ENCODE assay signal across 18 cellular contexts in genomic region chr2:236102971-236103370, GRCh38.
DNase-seq lines count a peak whose midpoint lies in the region; ATAC-seq and TF ChIP-seq lines count a peak whose summit lies in the region.
"Had no signal": no experiment of that assay in that cellular context is flagged by ENCODE, and none has a peak within 500 bp of the region (broad histone marks: within the 10 kb centered on the region; RNA-seq: fewer than 3 reads in every experiment).

No MANE protein-coding gene starts in this region.

- no TSS peak for BruUV-seq in Calu3 (replicated peaks; lab: Mats Ljungman, UMichigan)

- H3K27ac ChIP-seq in tibial nerve, result peak overlapping the region in 3 of 4 donors; percentile 4 to 76 (median 54)
- no peak overlapping the region for H3K27ac ChIP-seq in gastroesophageal sphincter

- H3K36me3 ChIP-seq in H7 (replicated peaks; ENCODE audit: control insufficient read depth, insufficient read depth, low read length) (no peaks in the 10 kb centered on the region), tibial nerve (peaks cover 0 to 8% (median 0%) of the 10 kb centered on the region in 3 donors), gastroesophageal sphincter (peaks cover 0 to 7% of the 10 kb centered on the region in 2 donors)
- H3K36me3 ChIP-seq: BE2C had no signal

- intact Hi-C loops in Calu3 (cut with micrococcal nuclease; ENCODE audit: unreplicated experiment), result no loop called here

- TF ChIP-seq EP300 in tibial nerve (IDR thresholded peaks at IDR 0.05), result no peak
- no peak for TF ChIP-seq EP300 in gastroesophageal sphincter (IDR thresholded peaks at IDR 0.05)

- ATAC-seq in HG02973 (IDR thresholded peaks at IDR 0.05; ENCODE audit: unreplicated experiment), result no peak
- ATAC-seq in gastroesophageal sphincter, result no peak
- ATAC-seq: HepG2 had no signal

- no peak for TF ChIP-seq CTCF in Calu3 (IDR thresholded peaks at IDR 0.05; ENCODE audit: unreplicated experiment)
- TF ChIP-seq CTCF in neural crest cell (conservative IDR thresholded peaks at IDR 0.05), result no peak
- TF ChIP-seq CTCF in tibial nerve (IDR thresholded peaks at IDR 0.05), result no peak
- no peak for TF ChIP-seq CTCF in gastroesophageal sphincter (IDR thresholded peaks at IDR 0.05)

- H3K9me3 Mint-ChIP-seq in Calu3 (ENCODE audit: low read depth, unreplicated experiment) (no peaks in the 10 kb centered on the region), neural crest cell (no peaks in the 10 kb centered on the region)

- H3K4me3 ChIP-seq in H7 (ENCODE audit: insufficient read depth, low read depth, low read length) (no peak overlapping the region), tibial nerve (no peak overlapping the region), gastroesophageal sphincter (no peak overlapping the region)

- WGBS in tibial nerve, 2 donors, result 76 to 81% methylated on average over 10 of the region's 10 CpGs
- 60 to 92% methylated on average over 1 to 4 of the region's 10 CpGs for WGBS in gastroesophageal sphincter (ENCODE audit: low coverage in 1 of 2), 2 donors

- no peaks in the 10 kb centered on the region for H3K27me3 Mint-ChIP-seq in Calu3 (ENCODE audit: unreplicated experiment)
- no peaks in the 10 kb centered on the region for H3K27me3 Mint-ChIP-seq in neural crest cell (ENCODE audit: low read depth)
- H3K27me3 Mint-ChIP-seq: IgD-negative memory B cell had no signal

- H3K9me3 ChIP-seq in tibial nerve, result no peaks in the 10 kb centered on the region
- H3K9me3 ChIP-seq in gastroesophageal sphincter, result no peaks in the 10 kb centered on the region
- H3K9me3 ChIP-seq: BE2C had no signal

- H3K4me1 ChIP-seq in tibial nerve, result peaks cover 0 to 26% (median 0%) of the 10 kb centered on the region in 4 donors
- H3K4me1 ChIP-seq in gastroesophageal sphincter, result peaks cover 0 to 8% (median 0%) of the 10 kb centered on the region in 3 donors
- H3K4me1 ChIP-seq: BE2C had no signal

- DNase-seq in Calu3, result no peak
- peak; percentile 58 for DNase-seq in H7
- no peak for DNase-seq in neural crest cell (ENCODE audit: low read depth, low spot score)
- DNase-seq in tibial nerve (ENCODE audit: low spot score in 2 of 2), result no peak
- no peak for DNase-seq in HT-29 (ENCODE audit: low spot score)
- DNase-seq: BE2C; C1 segment of cervical spinal cord; CD4-positive, CD25-positive, alpha-beta regulatory T cell; CD8-positive, alpha-beta memory T cell; COR-L47; DMS79; GF-D8; HCEC 1CT; KBM-7 had no signal

- H3K36me3 Mint-ChIP-seq in Calu3 (ENCODE audit: insufficient read depth, unreplicated experiment), result no peaks in the 10 kb centered on the region
- no peaks in the 10 kb centered on the region for H3K36me3 Mint-ChIP-seq in neural crest cell (ENCODE audit: low read depth)
- H3K36me3 Mint-ChIP-seq: CD4-positive, CD25-positive, alpha-beta regulatory T cell; CD8-positive, alpha-beta memory T cell; IgD-negative memory B cell had no signal

- H3K27me3 ChIP-seq in H7 (ENCODE audit: control insufficient read depth, insufficient read depth, low read length) (no peaks in the 10 kb centered on the region), tibial nerve (no peaks in the 10 kb centered on the region), gastroesophageal sphincter (no peaks in the 10 kb centered on the region)
- H3K27me3 ChIP-seq: BE2C had no signal

- TF ChIP-seq POLR2A in tibial nerve (IDR thresholded peaks at IDR 0.05) (no peak), gastroesophageal sphincter (IDR thresholded peaks at IDR 0.05) (no peak)

- CTCF ChIA-PET in Calu3 (lab: Charles Lee), result no interaction called here

- H3K4me1 Mint-ChIP-seq in Calu3 (ENCODE audit: low read depth, unreplicated experiment) (no peaks in the 10 kb centered on the region), neural crest cell (peaks cover 42% of the 10 kb centered on the region)
- H3K4me1 Mint-ChIP-seq: CD4-positive, CD25-positive, alpha-beta regulatory T cell; CD8-positive, alpha-beta memory T cell; IgD-negative memory B cell had no signal

- peak overlapping the region; percentile 14 for H3K27ac Mint-ChIP-seq in Calu3 (ENCODE audit: unreplicated experiment)
- peak overlapping the region; percentile 95 for H3K27ac Mint-ChIP-seq in neural crest cell (ENCODE audit: unreplicated experiment)
- H3K27ac Mint-ChIP-seq: CD4-positive, CD25-positive, alpha-beta regulatory T cell; CD8-positive, alpha-beta memory T cell had no signal

- H3K4me3 Mint-ChIP-seq in Calu3 (ENCODE audit: low read depth, unreplicated experiment) (no peak overlapping the region), neural crest cell (no peak overlapping the region)
- H3K4me3 Mint-ChIP-seq: CD4-positive, CD25-positive, alpha-beta regulatory T cell; CD8-positive, alpha-beta memory T cell had no signal

Comparison
In these comparisons a context has a peak if more than half of its experiments do, and no peak if none do; other contexts are left out.
1. H3K27ac ChIP-seq: peak in tibial nerve (3 of 4); none in gastroesophageal sphincter (0 of 4).